ENCODE assay signal across 17 cellular contexts in the genomic region with DNA sequence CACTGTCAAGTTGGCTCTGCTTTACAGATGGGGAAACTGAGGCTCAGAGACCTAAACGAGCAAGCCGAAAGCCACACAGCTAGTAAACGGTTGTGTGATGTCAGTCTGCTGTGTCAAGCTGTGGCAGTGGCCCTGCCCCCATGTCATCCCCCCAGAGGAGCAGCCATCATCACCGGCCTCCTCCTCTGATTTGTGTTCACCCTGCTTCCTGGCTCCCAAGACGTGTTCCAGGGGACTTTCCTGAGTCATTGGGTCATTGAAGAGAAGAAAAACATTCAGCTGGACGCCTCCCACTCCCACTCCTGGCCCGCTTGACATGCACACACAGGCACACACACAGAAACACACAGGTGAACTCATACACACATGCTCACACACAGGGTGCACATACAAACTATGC. TPM values are rescaled to one million over a fixed set of nuclear protein-coding genes. Genes with fewer than 3 reads are reported as not detected.
"Had no signal": no experiment of that assay in that cellular context is flagged by ENCODE, and none has a peak within 500 bp of the region (broad histone marks: within the 10 kb centered on the region; RNA-seq: fewer than 3 reads in every experiment).

No MANE protein-coding gene starts in this region.

- H3K4me1 Mint-ChIP-seq: activated CD4-positive, alpha-beta T cell treated with anti-CD3 and anti-CD28 coated beads for 36 hours had no signal

- H3K36me3 Mint-ChIP-seq: activated CD4-positive, alpha-beta memory T cell treated with anti-CD3 and anti-CD28 coated beads for 36 hours; activated naive CD4-positive, alpha-beta T cell treated with anti-CD3 and anti-CD28 coated beads, Interleukin-2, amount 50 U/mL, for 72 hours; T-cell; WTC11 had no signal

- H3K27me3 ChIP-seq: adrenal gland had no signal

- H3K36me3 ChIP-seq: adrenal gland, left lung, spleen had no signal

- ATAC-seq: activated CD4-positive, alpha-beta T cell treated with anti-CD3 and anti-CD28 coated beads for 36 hours; activated naive CD4-positive, alpha-beta T cell treated with anti-CD3 and anti-CD28 coated beads, Interleukin-2, amount 50 U/mL, for 72 hours; left lung; stimulated activated naive B cell treated with anti-CD40 and anti-IgM and Interleukin-4, amounts not matched to agents 10 μg/mL and 1 μg/mL and 100 μg/mL, for 72 hours; T-cell; WTC11 had no signal

- H3K4me3 Mint-ChIP-seq: activated CD4-positive, alpha-beta memory T cell treated with anti-CD3 and anti-CD28 coated beads for 36 hours; activated CD4-positive, alpha-beta T cell treated with anti-CD3 and anti-CD28 coated beads for 36 hours; activated T-helper 1 cell treated with anti-CD3 and anti-CD28 coated beads, Interleukin-12 subunit alpha, Interleukin-12 subunit beta, Interleukin-2, Interleukin-4 antibody, amounts not matched to agents 30 ng/mL and 10 ng/mL and 1 ng/mL, durations not matched to agents 14 hours and 24 hours and 36 hours; stimulated activated naive B cell treated with anti-CD40 and anti-IgM and Interleukin-4, amounts not matched to agents 10 μg/mL and 1 μg/mL and 100 μg/mL, for 72 hours; WTC11 had no signal

- H3K27ac Mint-ChIP-seq: activated CD4-positive, alpha-beta memory T cell treated with anti-CD3 and anti-CD28 coated beads for 36 hours; activated CD4-positive, alpha-beta T cell treated with anti-CD3 and anti-CD28 coated beads for 36 hours; activated T-helper 1 cell treated with anti-CD3 and anti-CD28 coated beads, Interleukin-12 subunit alpha, Interleukin-12 subunit beta, Interleukin-2, Interleukin-4 antibody, amounts not matched to agents 30 ng/mL and 10 ng/mL and 1 ng/mL, durations not matched to agents 14 hours and 24 hours and 36 hours; stimulated activated naive B cell treated with anti-CD40 and anti-IgM and Interleukin-4, amounts not matched to agents 10 μg/mL and 1 μg/mL and 100 μg/mL, for 72 hours; T-cell; WTC11 had no signal

- H3K4me3 ChIP-seq: adrenal gland, left lung, spleen had no signal

- DNase-seq: activated CD4-positive, alpha-beta memory T cell treated with anti-CD3 and anti-CD28 coated beads for 36 hours; activated CD4-positive, alpha-beta T cell treated with anti-CD3 and anti-CD28 coated beads for 36 hours; activated gamma-delta T cell treated with Interleukin-2 at 50 U/mL for 16 hours; activated T-cell treated with anti-CD3 and anti-CD28 coated beads for 4 hours; adrenal gland; effector CD4-positive, alpha-beta T cell; left lung; spleen; stimulated activated naive B cell treated with anti-CD40 and anti-IgM and Interleukin-4, amounts not matched to agents 10 μg/mL and 1 μg/mL and 100 μg/mL, for 72 hours; T-cell had no signal

- H3K9me3 Mint-ChIP-seq: activated CD4-positive, alpha-beta memory T cell treated with anti-CD3 and anti-CD28 coated beads for 36 hours; activated naive CD4-positive, alpha-beta T cell treated with anti-CD3 and anti-CD28 coated beads, Interleukin-2, amount 50 U/mL, for 72 hours; activated T-helper 1 cell treated with anti-CD3 and anti-CD28 coated beads, Interleukin-12 subunit alpha, Interleukin-12 subunit beta, Interleukin-2, Interleukin-4 antibody, amounts not matched to agents 30 ng/mL and 10 ng/mL and 1 ng/mL, durations not matched to agents 14 hours and 24 hours and 36 hours; stimulated activated naive B cell treated with anti-CD40 and anti-IgM and Interleukin-4, amounts not matched to agents 10 μg/mL and 1 μg/mL and 100 μg/mL, for 72 hours; T-cell; WTC11 had no signal

- H3K27ac ChIP-seq: left lung, parathyroid adenoma had no signal

- H3K9me3 ChIP-seq: adrenal gland, left lung, spleen had no signal

RNA-seq across cellular contexts. Expression of gene CIBAR2, which starts 54.0 kb away (rescaled TPM):
- total RNA-seq: activated CD4-positive, alpha-beta memory T cell treated with anti-CD3 and anti-CD28 coated beads for 36 hours; activated CD4-positive, alpha-beta T cell treated with anti-CD3 and anti-CD28 coated beads for 36 hours; activated naive CD4-positive, alpha-beta T cell treated with anti-CD3 and anti-CD28 coated beads, Interleukin-2, amount 50 U/mL, for 72 hours; activated T-helper 1 cell treated with anti-CD3 and anti-CD28 coated beads, Interleukin-12 subunit alpha, Interleukin-12 subunit beta, Interleukin-2, Interleukin-4 antibody, amounts not matched to agents 30 ng/mL and 10 ng/mL and 1 ng/mL, durations not matched to agents 14 hours and 24 hours and 36 hours; cerebellum; mononuclear cell; T-cell; urinary bladder; WTC11 had no signal
